In genomic region chr2:174259981-174260380, GRCh38 we compare ENCODE assay signal across 12 cellular contexts. TPM values are rescaled to one million over a fixed set of nuclear protein-coding genes. Genes with fewer than 3 reads are reported as not detected.
DNase-seq lines count a peak whose midpoint lies in the region; ATAC-seq and TF ChIP-seq lines count a peak whose summit lies in the region.
"Had no signal": no experiment of that assay in that cellular context is flagged by ENCODE, and none has a peak within 500 bp of the region (broad histone marks: within the 10 kb centered on the region; RNA-seq: fewer than 3 reads in every experiment).

No MANE protein-coding gene starts in this region.

- peaks cover 3% of the 10 kb centered on the region for H3F3A ChIP-seq in SK-N-SH (replicated peaks; ENCODE audit: insufficient read depth)

- TF ChIP-seq EP300 in SK-N-SH (IDR thresholded peaks at IDR 0.05; ENCODE audit: borderline replicate concordance in 1 of 2, low read depth in 1 of 2, low read length in 1 of 2): no peak

- no peak overlapping the region for H3K4me2 ChIP-seq in SK-N-SH

- H3K79me2 ChIP-seq in SK-N-SH (ENCODE audit: insufficient read depth): no peaks in the 10 kb centered on the region

- no peak for TF ChIP-seq RAD21 in SK-N-SH (IDR thresholded peaks at IDR 0.05; ENCODE audit: low read length)

- H3K9me3 Mint-ChIP-seq in activated naive CD8-positive, alpha-beta T cell treated with anti-CD3 and anti-CD28 coated beads for 36 hours: no peaks in the 10 kb centered on the region
- H3K9me3 Mint-ChIP-seq: WTC11 had no signal

- no peaks in the 10 kb centered on the region for H3K36me3 ChIP-seq in SK-N-SH (replicated peaks in 1 of 2; ENCODE audit: control insufficient read depth in 1 of 2, insufficient read depth in 2 of 2, low read length in 1 of 2)

- TF ChIP-seq CTCF in AG04450 (IDR thresholded peaks at IDR 0.05; ENCODE audit: low read depth, low read length) (no peak), SK-N-SH (IDR thresholded peaks at IDR 0.05) (no peak)

- no peak overlapping the region for H3K27ac ChIP-seq in AG04450 (ENCODE audit: low read depth, low read length)
- no peak overlapping the region for H3K27ac ChIP-seq in SK-N-SH (ENCODE audit: low read depth in 2 of 2, low read length in 1 of 2)
- H3K27ac ChIP-seq: dorsolateral prefrontal cortex, testis had no signal

- in situ Hi-C loops in KBM-7 (cut with MboI; ENCODE audit: low pct_unique_long_range_greater_than_20kb, low sequenced_read_pairs): no loop called here

- DNase-seq in AG04450 (ENCODE audit: low read depth, low spot score) (peak; percentile 61), H4 (ENCODE audit: low spot score) (peak; percentile 42), RPMI7951 (ENCODE audit: low read depth) (peak; percentile 40), fibroblast of the conjunctiva (ENCODE audit: low read depth) (peak; percentile 78), KBM-7 (no peak), SK-N-SH (no peak)
- no peak for DNase-seq in activated naive CD8-positive, alpha-beta T cell treated with anti-CD3 and anti-CD28 coated beads for 36 hours
- DNase-seq: dorsolateral prefrontal cortex, islet precursor cell, testis had no signal

- CTCF ChIA-PET in AG04450 (lab: Charles Lee): interaction anchor here (0.6 to 0.7 kb wide), 2 partner anchors 170 to 518 kb away, joined by 3 to 7 read pairs; no protein-coding TSS in a partner anchor
- CTCF ChIA-PET in SK-N-SH (lab: Yijun Ruan, JAX): no interaction called here

- no peaks in the 10 kb centered on the region for H4K20me1 ChIP-seq in SK-N-SH (ENCODE audit: insufficient read depth)

- no peak overlapping the region for H3K9ac ChIP-seq in SK-N-SH

- H3K4me3 Mint-ChIP-seq in activated naive CD8-positive, alpha-beta T cell treated with anti-CD3 and anti-CD28 coated beads for 36 hours: no peak overlapping the region
- H3K4me3 Mint-ChIP-seq: WTC11 had no signal

- no peak for ATAC-seq in GM18498 (IDR thresholded peaks at IDR 0.05; ENCODE audit: unreplicated experiment)
- ATAC-seq: WTC11 had no signal

- no peaks in the 10 kb centered on the region for H3K4me1 ChIP-seq in SK-N-SH (ENCODE audit: control insufficient read depth in 1 of 2, insufficient read depth in 2 of 2, low read depth in 1 of 2, low read length in 1 of 2)
- H3K4me1 ChIP-seq: testis had no signal

- no peaks in the 10 kb centered on the region for H3K9me2 ChIP-seq in SK-N-SH

- POLR2A ChIA-PET in AG04450 (lab: Yijun Ruan, JAX): no interaction called here
- POLR2A ChIA-PET in SK-N-SH (lab: Yijun Ruan, JAX): interaction anchor here (0.7 kb wide), 1 partner anchor 873 kb away, joined by 3 read pairs; no protein-coding TSS in a partner anchor

- no peaks in the 10 kb centered on the region for H3K27me3 ChIP-seq in AG04450 (ENCODE audit: control insufficient read depth, insufficient read depth, low read length)
- H3K27me3 ChIP-seq in SK-N-SH (ENCODE audit: insufficient read depth): no peaks in the 10 kb centered on the region
- H3K27me3 ChIP-seq: testis had no signal

- peaks cover 9% of the 10 kb centered on the region for H3K27me3 Mint-ChIP-seq in activated naive CD8-positive, alpha-beta T cell treated with anti-CD3 and anti-CD28 coated beads for 36 hours

- H3K36me3 Mint-ChIP-seq in activated naive CD8-positive, alpha-beta T cell treated with anti-CD3 and anti-CD28 coated beads for 36 hours: no peaks in the 10 kb centered on the region
- H3K36me3 Mint-ChIP-seq: WTC11 had no signal

- H3K4me1 Mint-ChIP-seq in activated naive CD8-positive, alpha-beta T cell treated with anti-CD3 and anti-CD28 coated beads for 36 hours: no peaks in the 10 kb centered on the region

- H3K9me3 ChIP-seq in AG04450 (ENCODE audit: control insufficient read depth, insufficient read depth, low read length) (no peaks in the 10 kb centered on the region), SK-N-SH (no peaks in the 10 kb centered on the region)
- H3K9me3 ChIP-seq: testis had no signal

- no peak overlapping the region for H3K4me3 ChIP-seq in AG04450 (ENCODE audit: low read depth, low read length)
- no peak overlapping the region for H3K4me3 ChIP-seq in SK-N-SH (ENCODE audit: low read depth in 2 of 2, low read length in 1 of 2)
- H3K4me3 ChIP-seq: dorsolateral prefrontal cortex, testis had no signal

- 31% methylated on average over 1 of the region's 1 CpG for WGBS in SK-N-SH (ENCODE audit: low lambda C conversion rate)

- no peak overlapping the region for H3K27ac Mint-ChIP-seq in activated naive CD8-positive, alpha-beta T cell treated with anti-CD3 and anti-CD28 coated beads for 36 hours
- H3K27ac Mint-ChIP-seq: WTC11 had no signal

- no peak overlapping the region for H2AFZ ChIP-seq in SK-N-SH (ENCODE audit: low read depth)

TF ChIP-seq in SK-N-SH, 30 proteins besides CTCF, POLR2A, EP300 and RAD21 (continues in another document):
- TF ChIP-seq NRF1 (IDR thresholded peaks at IDR 0.05; ENCODE audit: low read depth, low read length) (no peak), GATA2 (CRISPR knock-in tag; IDR thresholded peaks at IDR 0.05) (no peak), SMC3 (IDR thresholded peaks at IDR 0.05; ENCODE audit: low read depth, low read length) (no peak), MEF2A (IDR thresholded peaks at IDR 0.05; ENCODE audit: borderline replicate concordance, low read depth) (no peak), SIN3A (IDR thresholded peaks at IDR 0.05; ENCODE audit: borderline replicate concordance, low read depth, low read length) (no peak), FOXJ3 (CRISPR knock-in tag; IDR thresholded peaks at IDR 0.05) (no peak), CHD2 (IDR thresholded peaks at IDR 0.05; ENCODE audit: low read length, partially characterized antibody) (no peak), EZH2phosphoT487 (IDR thresholded peaks at IDR 0.05; ENCODE audit: borderline replicate concordance, low read depth) (no peak), USF1 (IDR thresholded peaks at IDR 0.05; ENCODE audit: borderline replicate concordance, low read depth) (no peak), FOSL2 (IDR thresholded peaks at IDR 0.05; ENCODE audit: borderline replicate concordance, low read depth) (no peak), ELF1 (IDR thresholded peaks at IDR 0.05) (no peak), USF2 (IDR thresholded peaks at IDR 0.05; ENCODE audit: borderline replicate concordance, low read depth, low read length) (no peak), GABPA (IDR thresholded peaks at IDR 0.05; ENCODE audit: low read depth) (no peak), TCF12 (IDR thresholded peaks at IDR 0.05) (no peak), TEAD4 (IDR thresholded peaks at IDR 0.05; ENCODE audit: borderline replicate concordance, insufficient read depth) (no peak), REST (IDR thresholded peaks at IDR 0.05; ENCODE audit: low read depth, low read length) (no peak), RXRA (IDR thresholded peaks at IDR 0.05; ENCODE audit: borderline replicate concordance, low read depth) (no peak)

RNA-seq across cellular contexts. Expression of gene OLA1, which starts 11.6 kb away (rescaled TPM):
- polyA plus RNA-seq in AG04450 (2011; rRNA removed) (101 and 148 TPM in 2 replicates), SK-N-SH (2012; rRNA removed) (46.9 and 63.0 TPM in 2 replicates)
- 39.8 and 81.8 TPM in 2 replicates for polyA minus RNA-seq in AG04450 (2011; rRNA and poly(A)+ RNA removed)
- total RNA-seq in H4 (2014; rRNA removed; shearing (Covaris generic)): 97.4 and 117 TPM in 2 replicates
- 123 and 137 TPM in 2 replicates for total RNA-seq in RPMI7951 (2014; rRNA removed; shearing (Covaris generic))
- 84.3 and 112 TPM in 2 replicates for polyA plus RNA-seq in SK-N-SH (2012; cell fraction: cytosol; rRNA removed)
- 9.7 and 27.0 TPM in 2 replicates for polyA plus RNA-seq in SK-N-SH (2012; cell fraction: nucleus; rRNA removed)
- total RNA-seq in activated naive CD8-positive, alpha-beta T cell treated with anti-CD3 and anti-CD28 coated beads for 36 hours: 100 to 1,000 TPM; 161 to 166 TPM

Comparison
In these comparisons a context has a peak if more than half of its experiments do, and no peak if none do; other contexts are left out.
1. DNase-seq: peak in AG04450 (single experiment), H4 (single experiment), RPMI7951 (single experiment) and fibroblast of the conjunctiva (single experiment); none in KBM-7 (single experiment), SK-N-SH (single experiment) and activated naive CD8-positive, alpha-beta T cell treated with anti-CD3 and anti-CD28 coated beads for 36 hours (single experiment).